In genomic region chr5:138542956-138543729, GRCh38 we compare ENCODE assay signal across 1 cellular context.
TF ChIP-seq lines count a peak whose summit lies in the region.

TSS of gene ETF1 (minus strand) at chr5:138543236. CDS start at chr5:138542918, 318 bp downstream.

TF ChIP-seq in K562, 482 proteins besides CTCF, POLR2A, EP300 and RAD21 (continued from another document and continues in another):
- TF ChIP-seq KDM5B (IDR thresholded peaks at IDR 0.05; ENCODE audit: insufficient replicate concordance, low read depth, low read length), result peak; percentile 81
- TF ChIP-seq ZFP36 (IDR thresholded peaks at IDR 0.05; ENCODE audit: low read depth, low read length, partially characterized antibody), result no peak
- TF ChIP-seq NR1H2 (CRISPR knock-in tag; IDR thresholded peaks at IDR 0.05), result 0 out of 2 replicates have a peak, but pooled peaks have one; percentile 23
- no peak for TF ChIP-seq DIDO1 (tag; IDR thresholded peaks at IDR 0.05; ENCODE audit: low read depth)
- TF ChIP-seq, protein P1, sequence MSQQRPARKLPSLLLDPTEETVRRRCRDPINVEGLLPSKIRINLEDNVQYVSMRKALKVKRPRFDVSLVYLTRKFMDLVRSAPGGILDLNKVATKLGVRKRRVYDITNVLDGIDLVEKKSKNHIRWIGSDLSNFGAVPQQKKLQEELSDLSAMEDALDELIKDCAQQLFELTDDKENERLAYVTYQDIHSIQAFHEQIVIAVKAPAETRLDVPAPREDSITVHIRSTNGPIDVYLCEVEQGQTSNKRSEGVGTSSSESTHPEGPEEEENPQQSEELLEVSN (IDR thresholded peaks at IDR 0.05; ENCODE audit: borderline replicate concordance in 1 of 2, extremely low read depth in 1 of 2, insufficient read depth in 1 of 2, insufficient read length in 1 of 2, low read depth in 1 of 2, low read length in 1 of 2, poor library complexity in 1 of 2, severe bottlenecking in 1 of 2), result peak in 1 of 2 experiments; percentile 18
- no peak for TF ChIP-seq SRSF3 (IDR thresholded peaks at IDR 0.05; ENCODE audit: insufficient read depth, low read length)
- 0 out of 2 replicates have a peak, but pooled peaks have one; percentile 11 for TF ChIP-seq HBP1 (CRISPR knock-in tag; IDR thresholded peaks at IDR 0.05)
- TF ChIP-seq LCOR (CRISPR knock-in tag; IDR thresholded peaks at IDR 0.05), result peak; percentile 71
- 0 out of 2 replicates have a peak, but pooled peaks have one; percentile 33 for TF ChIP-seq RNF2 (IDR thresholded peaks at IDR 0.05)
- peak; percentile 71 for TF ChIP-seq SP2 (IDR thresholded peaks at IDR 0.05; ENCODE audit: extremely low read depth, low read depth, low read length, poor library complexity, severe bottlenecking)
- no peak for TF ChIP-seq STAG1 (CRISPR knock-in tag; IDR thresholded peaks at IDR 0.05; ENCODE audit: borderline replicate concordance)
- TF ChIP-seq SMARCA4 (IDR thresholded peaks at IDR 0.05), result no peak
- TF ChIP-seq, protein P2, sequence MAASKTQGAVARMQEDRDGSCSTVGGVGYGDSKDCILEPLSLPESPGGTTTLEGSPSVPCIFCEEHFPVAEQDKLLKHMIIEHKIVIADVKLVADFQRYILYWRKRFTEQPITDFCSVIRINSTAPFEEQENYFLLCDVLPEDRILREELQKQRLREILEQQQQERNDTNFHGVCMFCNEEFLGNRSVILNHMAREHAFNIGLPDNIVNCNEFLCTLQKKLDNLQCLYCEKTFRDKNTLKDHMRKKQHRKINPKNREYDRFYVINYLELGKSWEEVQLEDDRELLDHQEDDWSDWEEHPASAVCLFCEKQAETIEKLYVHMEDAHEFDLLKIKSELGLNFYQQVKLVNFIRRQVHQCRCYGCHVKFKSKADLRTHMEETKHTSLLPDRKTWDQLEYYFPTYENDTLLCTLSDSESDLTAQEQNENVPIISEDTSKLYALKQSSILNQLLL (CRISPR knock-in tag; IDR thresholded peaks at IDR 0.05; ENCODE audit: borderline replicate concordance), result no peak
- TF ChIP-seq ZBTB1 (CRISPR knock-in tag; IDR thresholded peaks at IDR 0.05; ENCODE audit: borderline replicate concordance, low read depth), result peak; percentile 85
- TF ChIP-seq, protein P3, sequence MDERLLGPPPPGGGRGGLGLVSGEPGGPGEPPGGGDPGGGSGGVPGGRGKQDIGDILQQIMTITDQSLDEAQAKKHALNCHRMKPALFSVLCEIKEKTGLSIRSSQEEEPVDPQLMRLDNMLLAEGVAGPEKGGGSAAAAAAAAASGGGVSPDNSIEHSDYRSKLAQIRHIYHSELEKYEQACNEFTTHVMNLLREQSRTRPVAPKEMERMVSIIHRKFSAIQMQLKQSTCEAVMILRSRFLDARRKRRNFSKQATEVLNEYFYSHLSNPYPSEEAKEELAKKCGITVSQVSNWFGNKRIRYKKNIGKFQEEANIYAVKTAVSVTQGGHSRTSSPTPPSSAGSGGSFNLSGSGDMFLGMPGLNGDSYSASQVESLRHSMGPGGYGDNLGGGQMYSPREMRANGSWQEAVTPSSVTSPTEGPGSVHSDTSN (CRISPR knock-in tag; IDR thresholded peaks at IDR 0.05; ENCODE audit: low read depth), result no peak
- TF ChIP-seq, protein P3 (tag; conservative IDR thresholded peaks at IDR 0.05; ENCODE audit: low read depth), result no peak
- 0 out of 2 replicates have a peak, but pooled peaks have one; percentile 41 for TF ChIP-seq HLTF (IDR thresholded peaks at IDR 0.05)
- peak; percentile 14; the same call in 1 of the 2 replicates for TF ChIP-seq CHCHD3 (CRISPR knock-in tag; IDR thresholded peaks at IDR 0.05)
- TF ChIP-seq SNIP1 (IDR thresholded peaks at IDR 0.05; ENCODE audit: low read depth), result peak; percentile 82
- TF ChIP-seq TCFL5 (CRISPR knock-in tag; conservative IDR thresholded peaks at IDR 0.05), result no peak
- 0 out of 2 replicates have a peak, but pooled peaks have one; percentile 7 for TF ChIP-seq ARID1B (IDR thresholded peaks at IDR 0.05)
- peak; percentile 100 for TF ChIP-seq CEBPB (tag; IDR thresholded peaks at IDR 0.05)
- TF ChIP-seq ZNF143 (CRISPR knock-in tag; IDR thresholded peaks at IDR 0.05), result peak; percentile 31; the same call in 1 of the 2 replicates
- TF ChIP-seq HNRNPH1 (optimal IDR thresholded peaks at IDR 0.05; ENCODE audit: low read depth, low read length), result no peak
- TF ChIP-seq POLR2B (IDR thresholded peaks at IDR 0.05; ENCODE audit: low read depth, partially characterized antibody), result peak; percentile 74
- TF ChIP-seq ZBTB5 (IDR thresholded peaks at IDR 0.05), result no peak
- no peak for TF ChIP-seq ATF6 (CRISPR knock-in tag; IDR thresholded peaks at IDR 0.05)
- TF ChIP-seq OTX1 (CRISPR knock-in tag; IDR thresholded peaks at IDR 0.05), result peak; percentile 82; the same call in 1 of the 2 replicates
- TF ChIP-seq, protein P4, sequence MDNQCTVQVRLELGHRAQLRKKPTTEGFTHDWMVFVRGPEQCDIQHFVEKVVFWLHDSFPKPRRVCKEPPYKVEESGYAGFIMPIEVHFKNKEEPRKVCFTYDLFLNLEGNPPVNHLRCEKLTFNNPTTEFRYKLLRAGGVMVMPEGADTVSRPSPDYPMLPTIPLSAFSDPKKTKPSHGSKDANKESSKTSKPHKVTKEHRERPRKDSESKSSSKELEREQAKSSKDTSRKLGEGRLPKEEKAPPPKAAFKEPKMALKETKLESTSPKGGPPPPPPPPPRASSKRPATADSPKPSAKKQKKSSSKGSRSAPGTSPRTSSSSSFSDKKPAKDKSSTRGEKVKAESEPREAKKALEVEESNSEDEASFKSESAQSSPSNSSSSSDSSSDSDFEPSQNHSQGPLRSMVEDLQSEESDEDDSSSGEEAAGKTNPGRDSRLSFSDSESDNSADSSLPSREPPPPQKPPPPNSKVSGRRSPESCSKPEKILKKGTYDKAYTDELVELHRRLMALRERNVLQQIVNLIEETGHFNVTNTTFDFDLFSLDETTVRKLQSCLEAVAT (IDR thresholded peaks at IDR 0.05), result peak; percentile 78 to 82; a peak in 3 of 4 replicates
- no peak for TF ChIP-seq RFX1 (IDR thresholded peaks at IDR 0.05)
- 0 out of 2 replicates have a peak, but pooled peaks have one; percentile 25 for TF ChIP-seq BCOR (IDR thresholded peaks at IDR 0.05)
- no peak for TF ChIP-seq ZNF146 (CRISPR knock-in tag; IDR thresholded peaks at IDR 0.05; ENCODE audit: unreplicated experiment)
- no peak for TF ChIP-seq SAFB2 (IDR thresholded peaks at IDR 0.05; ENCODE audit: borderline replicate concordance, low read depth, low read length, severe bottlenecking)
- peak; percentile 100 for TF ChIP-seq CEBPG (CRISPR knock-in tag; IDR thresholded peaks at IDR 0.05)
- peak; percentile 99 for TF ChIP-seq CEBPG (tag; conservative IDR thresholded peaks at IDR 0.05 in 1 of 2, IDR thresholded peaks at IDR 0.05 in 1 of 2)
- 0 out of 2 replicates have a peak, but pooled peaks have one; percentile 77 for TF ChIP-seq BRD4 (IDR thresholded peaks at IDR 0.05)
- no peak for TF ChIP-seq ZNF217 (CRISPR knock-in tag; IDR thresholded peaks at IDR 0.05)
- TF ChIP-seq RBM39 (optimal IDR thresholded peaks at IDR 0.05; ENCODE audit: low read depth, low read length), result no peak
- no peak for TF ChIP-seq SIRT6 (IDR thresholded peaks at IDR 0.05; ENCODE audit: low read depth, low read length)
- TF ChIP-seq, protein P5, sequence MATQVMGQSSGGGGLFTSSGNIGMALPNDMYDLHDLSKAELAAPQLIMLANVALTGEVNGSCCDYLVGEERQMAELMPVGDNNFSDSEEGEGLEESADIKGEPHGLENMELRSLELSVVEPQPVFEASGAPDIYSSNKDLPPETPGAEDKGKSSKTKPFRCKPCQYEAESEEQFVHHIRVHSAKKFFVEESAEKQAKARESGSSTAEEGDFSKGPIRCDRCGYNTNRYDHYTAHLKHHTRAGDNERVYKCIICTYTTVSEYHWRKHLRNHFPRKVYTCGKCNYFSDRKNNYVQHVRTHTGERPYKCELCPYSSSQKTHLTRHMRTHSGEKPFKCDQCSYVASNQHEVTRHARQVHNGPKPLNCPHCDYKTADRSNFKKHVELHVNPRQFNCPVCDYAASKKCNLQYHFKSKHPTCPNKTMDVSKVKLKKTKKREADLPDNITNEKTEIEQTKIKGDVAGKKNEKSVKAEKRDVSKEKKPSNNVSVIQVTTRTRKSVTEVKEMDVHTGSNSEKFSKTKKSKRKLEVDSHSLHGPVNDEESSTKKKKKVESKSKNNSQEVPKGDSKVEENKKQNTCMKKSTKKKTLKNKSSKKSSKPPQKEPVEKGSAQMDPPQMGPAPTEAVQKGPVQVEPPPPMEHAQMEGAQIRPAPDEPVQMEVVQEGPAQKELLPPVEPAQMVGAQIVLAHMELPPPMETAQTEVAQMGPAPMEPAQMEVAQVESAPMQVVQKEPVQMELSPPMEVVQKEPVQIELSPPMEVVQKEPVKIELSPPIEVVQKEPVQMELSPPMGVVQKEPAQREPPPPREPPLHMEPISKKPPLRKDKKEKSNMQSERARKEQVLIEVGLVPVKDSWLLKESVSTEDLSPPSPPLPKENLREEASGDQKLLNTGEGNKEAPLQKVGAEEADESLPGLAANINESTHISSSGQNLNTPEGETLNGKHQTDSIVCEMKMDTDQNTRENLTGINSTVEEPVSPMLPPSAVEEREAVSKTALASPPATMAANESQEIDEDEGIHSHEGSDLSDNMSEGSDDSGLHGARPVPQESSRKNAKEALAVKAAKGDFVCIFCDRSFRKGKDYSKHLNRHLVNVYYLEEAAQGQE (CRISPR knock-in tag; IDR thresholded peaks at IDR 0.05; ENCODE audit: low read depth), result 0 out of 2 replicates have a peak, but pooled peaks have one; percentile 49
- peak; percentile 97 for TF ChIP-seq GABPB1 (CRISPR knock-in tag; IDR thresholded peaks at IDR 0.05)
- TF ChIP-seq ZNF785 (CRISPR knock-in tag; IDR thresholded peaks at IDR 0.05), result no peak
- peak; percentile 92 for TF ChIP-seq E2F5 (CRISPR knock-in tag; IDR thresholded peaks at IDR 0.05)
- TF ChIP-seq NRF1 (conservative IDR thresholded peaks at IDR 0.05 in 1 of 2, IDR thresholded peaks at IDR 0.05 in 1 of 2), result peak; percentile 70 to 74
- no peak for TF ChIP-seq SRSF7 (optimal IDR thresholded peaks at IDR 0.05; ENCODE audit: low read depth, low read length)
- peak; percentile 55 for TF ChIP-seq CCNT2 (IDR thresholded peaks at IDR 0.05; ENCODE audit: borderline replicate concordance, extremely low read depth, insufficient read length, low read depth, low read length)
- TF ChIP-seq GABPB2 (CRISPR knock-in tag; conservative IDR thresholded peaks at IDR 0.05), result no peak
- TF ChIP-seq, protein P6, sequence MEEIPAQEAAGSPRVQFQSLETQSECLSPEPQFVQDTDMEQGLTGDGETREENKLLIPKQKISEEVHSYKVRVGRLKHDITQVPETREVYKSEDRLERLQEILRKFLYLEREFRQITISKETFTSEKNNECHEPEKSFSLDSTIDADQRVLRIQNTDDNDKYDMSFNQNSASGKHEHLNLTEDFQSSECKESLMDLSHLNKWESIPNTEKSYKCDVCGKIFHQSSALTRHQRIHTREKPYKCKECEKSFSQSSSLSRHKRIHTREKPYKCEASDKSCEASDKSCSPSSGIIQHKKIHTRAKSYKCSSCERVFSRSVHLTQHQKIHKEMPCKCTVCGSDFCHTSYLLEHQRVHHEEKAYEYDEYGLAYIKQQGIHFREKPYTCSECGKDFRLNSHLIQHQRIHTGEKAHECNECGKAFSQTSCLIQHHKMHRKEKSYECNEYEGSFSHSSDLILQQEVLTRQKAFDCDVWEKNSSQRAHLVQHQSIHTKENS (CRISPR knock-in tag; IDR thresholded peaks at IDR 0.05), result no peak
